In the genomic region with DNA sequence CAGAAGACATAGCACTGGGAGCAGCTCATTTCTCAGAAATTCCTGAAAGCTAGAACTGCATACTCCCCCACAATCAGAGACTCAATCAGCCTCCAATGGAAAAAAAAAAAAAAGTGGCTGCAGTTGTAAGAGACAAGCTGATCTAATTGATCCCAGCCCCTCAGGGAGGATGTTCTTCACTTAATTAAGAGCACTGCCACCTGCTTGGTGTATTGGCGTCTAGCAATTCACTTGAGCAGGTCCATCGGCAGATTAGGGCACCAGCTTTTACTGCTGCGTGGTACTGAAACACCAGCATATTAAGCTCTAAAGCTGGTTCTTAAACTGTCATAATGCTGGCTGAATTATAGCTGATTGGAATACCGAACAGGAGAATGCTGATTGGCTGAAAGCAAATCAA, we compare ENCODE assay signal across 26 cellular contexts.
DNase-seq lines count a peak whose midpoint lies in the region; TF ChIP-seq lines count a peak whose summit lies in the region.
"Had no signal": no experiment of that assay in that cellular context is flagged by ENCODE, and none has a peak within 500 bp of the region (broad histone marks: within the 10 kb centered on the region; RNA-seq: fewer than 3 reads in every experiment).

No MANE protein-coding gene starts in this region.

- H3K9ac ChIP-seq in GM23248, result no peak overlapping the region
- H3K9ac ChIP-seq: BLaER1 treated with 17β-estradiol and CSF1 and Interleukin-3, amounts not matched to agents 10 nM and 100 nM had no signal

- POLR2A ChIA-PET in RWPE1 (lab: Yijun Ruan, JAX; ENCODE audit: low non-redundant PET), result interaction anchor here (0.6 kb wide), 1 partner anchor 143 kb away, joined by 3 read pairs; no protein-coding TSS in a partner anchor

- no peak for TF ChIP-seq CTCF in RWPE1 (conservative IDR thresholded peaks at IDR 0.05; ENCODE audit: low read depth)

- H2AFZ ChIP-seq in GM23248, result no peak overlapping the region
- H2AFZ ChIP-seq: PC-9 had no signal

- no peaks in the 10 kb centered on the region for H3K9me3 ChIP-seq in GM23248 (ENCODE audit: low read depth)
- H3K9me3 ChIP-seq: A549; BLaER1 treated with 17β-estradiol and CSF1 and Interleukin-3, amounts not matched to agents 10 nM and 100 nM; Caco-2; MG63 had no signal

- no peaks in the 10 kb centered on the region for H4K20me1 ChIP-seq in GM23248 (ENCODE audit: insufficient read depth)
- H4K20me1 ChIP-seq: BLaER1 treated with 17β-estradiol and CSF1 and Interleukin-3, amounts not matched to agents 10 nM and 100 nM had no signal

- H3K36me3 ChIP-seq in GM23248 (ENCODE audit: low read depth), result no peaks in the 10 kb centered on the region
- H3K36me3 ChIP-seq: BLaER1 treated with 17β-estradiol and CSF1 and Interleukin-3, amounts not matched to agents 10 nM and 100 nM; MG63 had no signal

- H3K9me2 ChIP-seq in GM23248 (ENCODE audit: insufficient read depth), result no peaks in the 10 kb centered on the region

- H3K4me1 ChIP-seq in GM23248 (ENCODE audit: insufficient read depth), result no peaks in the 10 kb centered on the region
- H3K4me1 ChIP-seq: A549; BLaER1 treated with 17β-estradiol and CSF1 and Interleukin-3, amounts not matched to agents 10 nM and 100 nM had no signal

- 26 to 38% methylated on average over 4 of the region's 4 CpGs for WGBS in GM23248 (ENCODE audit: low coverage in 1 of 2, low lambda C conversion rate in 2 of 2, missing lambda C conversion rate in 2 of 2), 2 experiments

- H3K4me3 ChIP-seq in GM23248, result no peak overlapping the region
- H3K4me3 ChIP-seq: A549; BLaER1 treated with 17β-estradiol and CSF1 and Interleukin-3, amounts not matched to agents 10 nM and 100 nM; MG63; PC-9 had no signal

- no peaks in the 10 kb centered on the region for H3F3A ChIP-seq in GM23248 (ENCODE audit: insufficient read depth)

- CTCF ChIA-PET in RWPE1 (lab: Yijun Ruan, JAX), result interaction anchor here (0.6 kb wide), 1 partner anchor 1404 kb away, joined by 3 read pairs; no protein-coding TSS in a partner anchor

- H3K79me2 ChIP-seq in GM23248 (ENCODE audit: insufficient read depth), result no peaks in the 10 kb centered on the region

- peak; percentile 44 for DNase-seq in ELF-1 (ENCODE audit: low read depth, low spot score)
- peak; percentile 13 for DNase-seq in NCI-H69 (lab: John Stamatoyannopoulos, UW)
- peak; percentile 43 for DNase-seq in left kidney (ENCODE audit: low read depth, low spot score)
- peak; percentile 22 for DNase-seq in putamen (ENCODE audit: low spot score)
- DNase-seq in GM23248, result no peak
- DNase-seq in activated gamma-delta T cell (lab: John Stamatoyannopoulos, UW), result no peak
- no peak for DNase-seq in RWPE1 (ENCODE audit: low spot score)
- DNase-seq: AML-193; Caco-2; CD4-positive, alpha-beta T cell; DMS153; IMR-90; KG1; MG63; NCI-H1105 treated with DMSO at 0.1 percent for 48 hours; NCI-H146; NCI-H2029; NCI-H446; NCI-H526 treated with DMSO at 0.1 percent for 48 hours; NK-92 treated with Interleukin-12 subunit alpha and Interleukin-12 subunit beta, amount 100 ng/mL, for 24 hours; PC-9; RPMI8226; SHP77; SW 1271 had no signal

- in situ Hi-C loops in GM23248 (cut with MboI), result no loop called here

- no peak overlapping the region for H3K4me2 ChIP-seq in GM23248 (ENCODE audit: unreplicated experiment)
- H3K4me2 ChIP-seq: A549; BLaER1 treated with 17β-estradiol and CSF1 and Interleukin-3, amounts not matched to agents 10 nM and 100 nM; PC-9 had no signal

- H3K27ac ChIP-seq in GM23248 (no peak overlapping the region), RWPE1 (no peak overlapping the region)
- H3K27ac ChIP-seq: A549; BLaER1 treated with 17β-estradiol and CSF1 and Interleukin-3, amounts not matched to agents 10 nM and 100 nM; PC-9 had no signal

- H3K27me3 ChIP-seq in GM23248 (replicated peaks; ENCODE audit: insufficient read depth), result no peaks in the 10 kb centered on the region
- H3K27me3 ChIP-seq: BLaER1 treated with 17β-estradiol and CSF1 and Interleukin-3, amounts not matched to agents 10 nM and 100 nM; MG63 had no signal

Comparison
In these comparisons a context has a peak if more than half of its experiments do, and no peak if none do; other contexts are left out.
1. DNase-seq: peak in ELF-1 (single experiment), NCI-H69 (single experiment), left kidney (single experiment) and putamen (single experiment); none in GM23248 (single experiment), activated gamma-delta T cell (single experiment) and RWPE1 (single experiment).